8 cellular contexts compared by ENCODE assay signal in genomic region chr22:24145446-24146189, GRCh38. TPM values are rescaled to one million over a fixed set of nuclear protein-coding genes. Genes with fewer than 3 reads are reported as not detected.
DNase-seq lines count a peak whose midpoint lies in the region; ATAC-seq and TF ChIP-seq lines count a peak whose summit lies in the region.
"Had no signal": no experiment of that assay in that cellular context is flagged by ENCODE, and none has a peak within 500 bp of the region (broad histone marks: within the 10 kb centered on the region; RNA-seq: fewer than 3 reads in every experiment).

No MANE protein-coding gene starts in this region.

- H3K27me3 ChIP-seq in KMS-11 (ENCODE audit: insufficient read depth, low read depth) (no peaks in the 10 kb centered on the region), adrenal gland (no peaks in the 10 kb centered on the region), liver (ENCODE audit: control insufficient read depth in 4 of 4, insufficient read depth in 4 of 4, low read length in 3 of 4) (no peaks in the 10 kb centered on the region), thoracic aorta (replicated peaks; ENCODE audit: insufficient read depth) (no peaks in the 10 kb centered on the region)

- no peaks in the 10 kb centered on the region for H3K36me3 ChIP-seq in KMS-11 (ENCODE audit: insufficient read depth)
- no peaks in the 10 kb centered on the region for H3K36me3 ChIP-seq in adrenal gland (replicated peaks in 1 of 2)
- H3K36me3 ChIP-seq in liver (ENCODE audit: control insufficient read depth in 4 of 4, insufficient read depth in 3 of 4, low read depth in 1 of 4, low read length in 3 of 4) = no peaks in the 10 kb centered on the region
- H3K36me3 ChIP-seq in thoracic aorta = no peaks in the 10 kb centered on the region

- H3K79me2 ChIP-seq in KMS-11 (ENCODE audit: insufficient read depth, low read depth) = no peaks in the 10 kb centered on the region

- TF ChIP-seq CTCF in KMS-11 (conservative IDR thresholded peaks at IDR 0.05; ENCODE audit: low read depth, low read length) (no peak), adrenal gland (IDR thresholded peaks at IDR 0.05) (no peak), liver (IDR thresholded peaks at IDR 0.05; ENCODE audit: low read depth, low read length, missing input control) (no peak), thoracic aorta (IDR thresholded peaks at IDR 0.05) (no peak)

- no peak overlapping the region for H2AFZ ChIP-seq in KMS-11 (ENCODE audit: low read depth)

- peaks cover 62% of the 10 kb centered on the region for H3K4me1 ChIP-seq in KMS-11 (ENCODE audit: low read depth, poor library complexity, severe bottlenecking)
- H3K4me1 ChIP-seq in adrenal gland (replicated peaks in 1 of 2) = peaks cover 39 to 62% of the 10 kb centered on the region in 2 donors
- H3K4me1 ChIP-seq in liver (ENCODE audit: control insufficient read depth in 4 of 4, insufficient read depth in 4 of 4, low read length in 3 of 4) = peaks cover 0 to 15% (median 11%) of the 10 kb centered on the region in 4 donors
- peaks cover 48 to 84% of the 10 kb centered on the region in 2 donors for H3K4me1 ChIP-seq in thoracic aorta (ENCODE audit: control insufficient read depth in 1 of 2, low read depth in 2 of 2)

- H3K9ac ChIP-seq in KMS-11 (peak overlapping the region; percentile 0; the same call in 1 of the 2 replicates), liver (ENCODE audit: low read depth in 1 of 2, low read length in 2 of 2) (no peak overlapping the region)

- CTCF ChIA-PET in HEK293T (lab: Yijun Ruan, JAX) = interaction anchor here (2.6 kb wide), 1 partner anchor 11 kb away, joined by 19 read pairs; no protein-coding TSS in a partner anchor

- H3K9me3 ChIP-seq in adrenal gland (replicated peaks in 1 of 3) (no peaks in the 10 kb centered on the region), liver (ENCODE audit: control insufficient read depth in 4 of 4, low read length in 3 of 4) (no peaks in the 10 kb centered on the region), thoracic aorta (no peaks in the 10 kb centered on the region)

- POLR2A ChIA-PET in HEK293T (lab: Yijun Ruan, JAX) = interaction anchor here (0.8 kb wide), 1 partner anchor 13 kb away, joined by 3 read pairs; no protein-coding TSS in a partner anchor

- H4K20me1 ChIP-seq in KMS-11 (ENCODE audit: insufficient read depth) = no peaks in the 10 kb centered on the region

- no peak for TF ChIP-seq RAD21 in liver (IDR thresholded peaks at IDR 0.05)

- 73 to 91% (median 84%) methylated on average over 4 to 9 of the region's 9 CpGs for WGBS in adrenal gland, 4 donors
- WGBS in liver = 95% methylated on average over 9 of the region's 9 CpGs

- DNase-seq in adrenal gland (peak in 3 of 7 donors; percentile 29 to 48 (median 41)), thoracic aorta (ENCODE audit: low spot score) (no peak), HT-29 (ENCODE audit: low spot score) (no peak), HEK293T (ENCODE audit: extremely low spot score) (no peak)
- DNase-seq: amniotic stem cell had no signal

- no peak for TF ChIP-seq POLR2A in adrenal gland (IDR thresholded peaks at IDR 0.05)

- ATAC-seq in thoracic aorta (ENCODE audit: insufficient number of reproducible peaks, low FRiP score, low read depth) (no peak), HG02763 (IDR thresholded peaks at IDR 0.05; ENCODE audit: unreplicated experiment) (no peak)

- no peak overlapping the region for H3K4me3 ChIP-seq in KMS-11 (IDR thresholded peaks at IDR 0.05; ENCODE audit: insufficient read depth, low read depth, low read length)
- no peak overlapping the region for H3K4me3 ChIP-seq in adrenal gland
- H3K4me3 ChIP-seq in liver (ENCODE audit: low read depth in 1 of 3, low read length in 3 of 3) = no peak overlapping the region
- peak overlapping the region; percentile 57 for H3K4me3 ChIP-seq in thoracic aorta

- peak overlapping the region; percentile 43 for H3K27ac ChIP-seq in KMS-11
- H3K27ac ChIP-seq in adrenal gland = peak overlapping the region; percentile 45 to 90 (median 75)
- H3K27ac ChIP-seq in liver (ENCODE audit: low read depth in 1 of 2, low read length in 2 of 2) = peak overlapping the region; percentile 37 to 47
- H3K27ac ChIP-seq in thoracic aorta = peak overlapping the region; percentile 81 to 91

- H3K4me2 ChIP-seq in KMS-11 = peak overlapping the region; percentile 79

- intact Hi-C loops in adrenal gland (cut with DNase I) = no loop called here

TF ChIP-seq in liver, 16 proteins besides CTCF, POLR2A, EP300 and RAD21 (continues in another document):
- TF ChIP-seq EGR1 (IDR thresholded peaks at IDR 0.05; ENCODE audit: low read depth in 2 of 2) (no peak), SP1 (IDR thresholded peaks at IDR 0.05) (no peak), NR2F2 (IDR thresholded peaks at IDR 0.05) (no peak), FOXA2 (IDR thresholded peaks at IDR 0.05) (no peak), ATF3 (IDR thresholded peaks at IDR 0.05) (no peak), YY1 (IDR thresholded peaks at IDR 0.05) (no peak), TAF1 (conservative IDR thresholded peaks at IDR 0.05) (no peak), HNF4A (conservative IDR thresholded peaks at IDR 0.05) (no peak), MAX (IDR thresholded peaks at IDR 0.05) (no peak), FOXA1 (IDR thresholded peaks at IDR 0.05) (no peak), RXRA (IDR thresholded peaks at IDR 0.05) (no peak), ZBTB33 (IDR thresholded peaks at IDR 0.05) (no peak), GABPA (IDR thresholded peaks at IDR 0.05 in 1 of 2, conservative IDR thresholded peaks at IDR 0.05 in 1 of 2) (no peak), JUND (IDR thresholded peaks at IDR 0.05) (no peak)

TF ChIP-seq in HEK293T, 16 proteins besides CTCF, POLR2A, EP300 and RAD21:
- no peak for TF ChIP-seq L3MBTL2 (conservative IDR thresholded peaks at IDR 0.05)
- no peak for TF ChIP-seq NFRKB (IDR thresholded peaks at IDR 0.05)
- TF ChIP-seq BHLHE40 (IDR thresholded peaks at IDR 0.05; ENCODE audit: borderline replicate concordance) = no peak
- no peak for TF ChIP-seq FOXA1 (IDR thresholded peaks at IDR 0.05)
- no peak for TF ChIP-seq ZNF384 (IDR thresholded peaks at IDR 0.05)
- TF ChIP-seq HDGF (IDR thresholded peaks at IDR 0.05; ENCODE audit: borderline replicate concordance) = no peak
- no peak for TF ChIP-seq FOXM1 (IDR thresholded peaks at IDR 0.05; ENCODE audit: borderline replicate concordance)
- no peak for TF ChIP-seq ARNT (IDR thresholded peaks at IDR 0.05)
- no peak for TF ChIP-seq FOXK2 (IDR thresholded peaks at IDR 0.05)
- no peak for TF ChIP-seq TARDBP (IDR thresholded peaks at IDR 0.05)
- no peak for TF ChIP-seq SUZ12 (IDR thresholded peaks at IDR 0.05)

RNA-seq across cellular contexts. Expression of gene SUSD2, which starts 35.7 kb away (rescaled TPM):
- total RNA-seq in adrenal gland = 10 to 100 TPM in 5 of 8 donors, 1 to 10 TPM in 3; 3.0 to 62.7 (median 22.3) TPM
- polyA plus RNA-seq in adrenal gland = 10 to 100 TPM in 2 of 3 donors, 1 to 10 TPM in 1; 3.2 to 30.8 (median 23.2) TPM
- under 1 TPM; 0.14 to 0.75 TPM for total RNA-seq in liver
- 1 to 10 TPM in 1 of 2 donors, under 1 TPM in 1; 0.28 to 2.5 TPM for polyA plus RNA-seq in liver
- total RNA-seq in thoracic aorta = 10 to 100 TPM; 16.8 to 43.2 TPM
- total RNA-seq in HT-29 (2014; rRNA removed; shearing (Covaris generic)) = 1.1 and 1.2 TPM in 2 replicates
